Comparison of ENCODE assay signal across 1 cellular context in genomic region chr12:51217133-51217967, GRCh38.
TF ChIP-seq lines count a peak whose summit lies in the region.

No MANE protein-coding gene starts in this region.

TF ChIP-seq in A549, 52 proteins besides CTCF, POLR2A, EP300 and RAD21 (continued from another document):
- no peak for TF ChIP-seq NFE2L2 (conservative IDR thresholded peaks at IDR 0.05; ENCODE audit: low read length)
- TF ChIP-seq FOSB (CRISPR knock-in tag; IDR thresholded peaks at IDR 0.05) = no peak
